Comparison of ENCODE assay signal across 8 cellular contexts in genomic region chr20:35523298-35523888, GRCh38. TPM values are rescaled to one million over a fixed set of nuclear protein-coding genes. Genes with fewer than 3 reads are reported as not detected.
A peak's percentile ranks its signal among the peaks of the same experiment; 100 is the strongest.
DNase-seq lines count a peak whose midpoint lies in the region; ATAC-seq and TF ChIP-seq lines count a peak whose summit lies in the region.

No MANE protein-coding gene starts in this region.

- peak; percentile 80 for TF ChIP-seq CTCF in brain microvascular endothelial cell (IDR thresholded peaks at IDR 0.05; ENCODE audit: low read depth, low read length, missing control alignments)
- peak; percentile 38 for TF ChIP-seq CTCF in psoas muscle (IDR thresholded peaks at IDR 0.05)

- no peak overlapping the region for H3K27ac ChIP-seq in brain microvascular endothelial cell
- no peak overlapping the region for H3K27ac ChIP-seq in psoas muscle

- no peaks in the 10 kb centered on the region for H3K36me3 ChIP-seq in brain microvascular endothelial cell (replicated peaks)
- H3K36me3 ChIP-seq in psoas muscle (ENCODE audit: insufficient read depth in 1 of 2, low read depth in 1 of 2): no peaks in the 10 kb centered on the region

- WGBS in psoas muscle, 3 donors: 68 to 69% (median 69%) methylated on average over 6 of the region's 6 CpGs

- peak in 1 of 4 donors; percentile 47 for ATAC-seq in psoas muscle
- ATAC-seq in HG02623 (IDR thresholded peaks at IDR 0.05; ENCODE audit: unreplicated experiment): no peak
- no peak for ATAC-seq in HG02885 (IDR thresholded peaks at IDR 0.05; ENCODE audit: poor library complexity, unreplicated experiment)

- H3K4me3 ChIP-seq in brain microvascular endothelial cell (ENCODE audit: low read depth, low read length) (no peak overlapping the region), psoas muscle (no peak overlapping the region)

- intact Hi-C loops in psoas muscle (cut with DNase I): no loop called here

- no peaks in the 10 kb centered on the region for H3K27me3 ChIP-seq in brain microvascular endothelial cell (replicated peaks)
- H3K27me3 ChIP-seq in psoas muscle (ENCODE audit: insufficient read depth in 3 of 3, low read length in 2 of 3): no peaks in the 10 kb centered on the region

- DNase-seq in SHP77 (lab: John Stamatoyannopoulos, UW) (peak; percentile 1 to 7), SHP77 treated with DMSO at 0.1 percent for 48 hours (lab: John Stamatoyannopoulos, UW) (no peak), OCI-M1 (lab: John Stamatoyannopoulos, UW) (peak; percentile 37), brain microvascular endothelial cell (no peak), psoas muscle (no peak), NCI-H524 treated with DMSO at 0.1 percent for 48 hours (lab: John Stamatoyannopoulos, UW) (no peak)

- H3K4me1 ChIP-seq in psoas muscle: no peaks in the 10 kb centered on the region

- in situ Hi-C loops in brain microvascular endothelial cell (cut with HindIII; ENCODE audit: low pct_ligation_motif_present, low sequenced_read_pairs): no loop called here

- no peaks in the 10 kb centered on the region for H3K9me3 ChIP-seq in psoas muscle

RNA-seq across cellular contexts. Expression of gene C20orf173, which starts 6.1 kb away (rescaled TPM):
- not detected for total RNA-seq in psoas muscle
- not detected for polyA plus RNA-seq in psoas muscle

RNA-seq across cellular contexts. Expression of gene ERGIC3, which starts 18.5 kb away (rescaled TPM):
- 10 to 100 TPM; 61.7 to 71.6 (median 64.6) TPM for total RNA-seq in psoas muscle
- 10 to 100 TPM; 67.9 to 83.5 (median 78.1) TPM for polyA plus RNA-seq in psoas muscle

Comparison
In these comparisons a context has a peak if more than half of its experiments do, and no peak if none do; other contexts are left out.
1. DNase-seq: peak in SHP77 (2 of 2) and OCI-M1 (single experiment); none in SHP77 treated with DMSO at 0.1 percent for 48 hours (single experiment), brain microvascular endothelial cell (single experiment), psoas muscle (0 of 2) and NCI-H524 treated with DMSO at 0.1 percent for 48 hours (single experiment).